Comparison of ENCODE assay signal across 8 cellular contexts in genomic region chr2:218286570-218287459, GRCh38. TPM values are rescaled to one million over a fixed set of nuclear protein-coding genes. Genes with fewer than 3 reads are reported as not detected.
A peak's percentile ranks its signal among the peaks of the same experiment; 100 is the strongest.
DNase-seq lines count a peak whose midpoint lies in the region; ATAC-seq and TF ChIP-seq lines count a peak whose summit lies in the region.

No MANE protein-coding gene starts in this region.

- H3K14ac ChIP-seq in mesenchymal stem cell (ENCODE audit: low read length in 2 of 2): no peak overlapping the region

- peak; percentile 49 for ATAC-seq in GM18499 (IDR thresholded peaks at IDR 0.05; ENCODE audit: insufficient read depth, unreplicated experiment)
- ATAC-seq in HG02840 (IDR thresholded peaks at IDR 0.05; ENCODE audit: low FRiP score, unreplicated experiment): peak; percentile 56
- peak; percentile 78 for ATAC-seq in activated CD8-positive, alpha-beta T cell treated with anti-CD3 and anti-CD28 coated beads for 36 hours

- peak overlapping the region; percentile 97 for H3K27ac ChIP-seq in mesenchymal stem cell (ENCODE audit: low read length, poor library complexity, severe bottlenecking)

- no peak overlapping the region for H2AFZ ChIP-seq in mesenchymal stem cell (ENCODE audit: low read depth, low read length)

- peak overlapping the region; percentile 78 for H4K8ac ChIP-seq in mesenchymal stem cell (ENCODE audit: low read length)

- peak overlapping the region; percentile 95 for H3K27ac Mint-ChIP-seq in activated CD8-positive, alpha-beta T cell treated with anti-CD3 and anti-CD28 coated beads for 36 hours

- H3K4me1 ChIP-seq in mesenchymal stem cell (ENCODE audit: control insufficient read depth, insufficient read depth, low read depth, low read length): peaks cover 63% of the 10 kb centered on the region

- H3K9me3 Mint-ChIP-seq in activated CD8-positive, alpha-beta T cell treated with anti-CD3 and anti-CD28 coated beads for 36 hours: no peaks in the 10 kb centered on the region

- DNase-seq in NCI-H510A (lab: John Stamatoyannopoulos, UW) (peak; percentile 62), mesenchymal stem cell (peak; percentile 98), DMS79 treated with DMSO at 0.1 percent for 48 hours (lab: John Stamatoyannopoulos, UW) (no peak)
- DNase-seq in activated CD8-positive, alpha-beta T cell treated with anti-CD3 and anti-CD28 coated beads for 36 hours: peak; percentile 93
- DNase-seq in effector CD8-positive, alpha-beta T cell (lab: John Stamatoyannopoulos, UW): peak; percentile 70
- DNase-seq in stimulated activated CD8-positive, alpha-beta memory T cell treated with anti-CD3 and anti-CD28 coated beads, Interleukin-12 subunit alpha, Interleukin-12 subunit beta, amount 100 ng/mL, for 24 hours (ENCODE audit: extremely low read depth): peak; percentile 61

- POLR2A ChIA-PET in activated CD8-positive, alpha-beta T cell treated with anti-CD3 and anti-CD28 coated beads for 36 hours (lab: Charles Lee): interaction anchor here (0.7 to 6.2 kb wide), 12 partner anchors 10 to 610 kb away, joined by 3 to 97 read pairs (median 3); partner anchors contain the start of genes AAMP, BCS1L, CTDSP1 and GPBAR1

- peaks cover 19% of the 10 kb centered on the region for H3K79me1 ChIP-seq in mesenchymal stem cell (replicated peaks; ENCODE audit: low read length, poor library complexity, severe bottlenecking)

- H3K4me1 Mint-ChIP-seq in activated CD8-positive, alpha-beta T cell treated with anti-CD3 and anti-CD28 coated beads for 36 hours (ENCODE audit: low read depth): peaks cover 75% of the 10 kb centered on the region

- H2BK5ac ChIP-seq in mesenchymal stem cell (ENCODE audit: low read depth, low read length, poor library complexity, severe bottlenecking): no peak overlapping the region

- CTCF ChIA-PET in activated CD8-positive, alpha-beta T cell treated with anti-CD3 and anti-CD28 coated beads for 36 hours (lab: Charles Lee): interaction anchor here (0.7 to 8.6 kb wide), 14 partner anchors 8 to 206 kb away, joined by 3 to 161 read pairs (median 3); partner anchors contain the start of genes AAMP, CXCR1 and PNKD

- peak overlapping the region; percentile 100 for H2BK15ac ChIP-seq in mesenchymal stem cell (ENCODE audit: low read depth, poor library complexity, severe bottlenecking)

- peak overlapping the region; percentile 29 to 93 for H2BK12ac ChIP-seq in mesenchymal stem cell (ENCODE audit: low read length in 2 of 2)

- peak overlapping the region; percentile 96 for H4K91ac ChIP-seq in mesenchymal stem cell (ENCODE audit: low read length)

- intact Hi-C loops in activated CD8-positive, alpha-beta T cell treated with anti-CD3 and anti-CD28 coated beads for 36 hours (cut with micrococcal nuclease): loop anchor here (2.0 to 5.0 kb wide), 2 partner anchors 14 to 110 kb away; partner anchors contain the start of gene CTDSP1

- peak overlapping the region; percentile 97 for H2AK5ac ChIP-seq in mesenchymal stem cell (ENCODE audit: low read length, severe bottlenecking)

- peaks cover 23% of the 10 kb centered on the region for H3K36me3 Mint-ChIP-seq in activated CD8-positive, alpha-beta T cell treated with anti-CD3 and anti-CD28 coated beads for 36 hours (ENCODE audit: low read depth)

- H3K4ac ChIP-seq in mesenchymal stem cell (ENCODE audit: low read depth in 1 of 2, low read length in 2 of 2): peak overlapping the region; percentile 85 to 88

- peaks cover under 1 to 18% of the 10 kb centered on the region in 2 experiments for H3K36me3 ChIP-seq in mesenchymal stem cell (ENCODE audit: control insufficient read depth in 1 of 2, insufficient read depth in 2 of 2, low read depth in 1 of 2, low read length in 2 of 2)

- H3K4me3 ChIP-seq in mesenchymal stem cell (ENCODE audit: insufficient read depth in 1 of 2, low read depth in 1 of 2, low read length in 2 of 2): peak overlapping the region in 1 of 2 experiments; percentile 84

- peak overlapping the region; percentile 54 for H3K4me2 ChIP-seq in mesenchymal stem cell (ENCODE audit: low read length, poor library complexity, severe bottlenecking)

- peak overlapping the region; percentile 79 to 88 for H3K18ac ChIP-seq in mesenchymal stem cell (ENCODE audit: low read depth in 1 of 2, low read length in 2 of 2)

- no peak for TF ChIP-seq CTCF in activated CD8-positive, alpha-beta T cell treated with anti-CD3 and anti-CD28 coated beads for 36 hours (IDR thresholded peaks at IDR 0.05)

- H2BK120ac ChIP-seq in mesenchymal stem cell (ENCODE audit: low read depth, low read length): no peak overlapping the region

- 5% methylated on average over 11 of the region's 11 CpGs for WGBS in mesenchymal stem cell

- no peaks in the 10 kb centered on the region for H3K27me3 Mint-ChIP-seq in activated CD8-positive, alpha-beta T cell treated with anti-CD3 and anti-CD28 coated beads for 36 hours

- no peaks in the 10 kb centered on the region for H3K9me3 ChIP-seq in mesenchymal stem cell (ENCODE audit: control insufficient read depth, low read length)

- no peak overlapping the region for H3K23ac ChIP-seq in mesenchymal stem cell (ENCODE audit: low read length in 2 of 2)

- peak overlapping the region; percentile 83 for H3K4me3 Mint-ChIP-seq in activated CD8-positive, alpha-beta T cell treated with anti-CD3 and anti-CD28 coated beads for 36 hours

- H3K9ac ChIP-seq in mesenchymal stem cell (ENCODE audit: low read length): peak overlapping the region; percentile 93

- H3K27me3 ChIP-seq in mesenchymal stem cell (ENCODE audit: control insufficient read depth in 1 of 2, insufficient read depth in 1 of 2, low read length in 2 of 2): no peaks in the 10 kb centered on the region

RNA-seq across cellular contexts. Expression of gene TMBIM1, which starts 5.5 kb away (rescaled TPM):
- total RNA-seq in activated CD8-positive, alpha-beta T cell treated with anti-CD3 and anti-CD28 coated beads for 36 hours: 10 to 100 TPM; 53.5 to 57.9 TPM
- polyA plus RNA-seq in mesenchymal stem cell (2013, experiment 1 of 2): 178 TPM
- polyA plus RNA-seq in mesenchymal stem cell (2013, experiment 2 of 2): 177 TPM

RNA-seq across cellular contexts. Expression of gene PNKD, which starts 16.5 kb away (rescaled TPM):
- 10 to 100 TPM; 19.8 to 24.4 TPM for total RNA-seq in activated CD8-positive, alpha-beta T cell treated with anti-CD3 and anti-CD28 coated beads for 36 hours
- polyA plus RNA-seq in mesenchymal stem cell (2013, experiment 1 of 2): 87.9 TPM
- polyA plus RNA-seq in mesenchymal stem cell (2013, experiment 2 of 2): 88.5 TPM

RNA-seq across cellular contexts. Expression of gene AAMP, which starts 16.9 kb away (rescaled TPM):
- total RNA-seq in activated CD8-positive, alpha-beta T cell treated with anti-CD3 and anti-CD28 coated beads for 36 hours: 10 to 100 TPM; 75.8 to 82.8 TPM
- polyA plus RNA-seq in mesenchymal stem cell (2013, experiment 1 of 2): 44.9 TPM
- 43.4 TPM for polyA plus RNA-seq in mesenchymal stem cell (2013, experiment 2 of 2)

RNA-seq across cellular contexts. Expression of gene GPBAR1, which starts 26.0 kb away (rescaled TPM):
- total RNA-seq in activated CD8-positive, alpha-beta T cell treated with anti-CD3 and anti-CD28 coated beads for 36 hours: under 1 TPM; 0.16 to 0.45 TPM
- polyA plus RNA-seq in mesenchymal stem cell (2013, experiment 1 of 2): 5.1 TPM
- polyA plus RNA-seq in mesenchymal stem cell (2013, experiment 2 of 2): 5.5 TPM
